Comparison of ENCODE assay signal across 24 cellular contexts in the genomic region with DNA sequence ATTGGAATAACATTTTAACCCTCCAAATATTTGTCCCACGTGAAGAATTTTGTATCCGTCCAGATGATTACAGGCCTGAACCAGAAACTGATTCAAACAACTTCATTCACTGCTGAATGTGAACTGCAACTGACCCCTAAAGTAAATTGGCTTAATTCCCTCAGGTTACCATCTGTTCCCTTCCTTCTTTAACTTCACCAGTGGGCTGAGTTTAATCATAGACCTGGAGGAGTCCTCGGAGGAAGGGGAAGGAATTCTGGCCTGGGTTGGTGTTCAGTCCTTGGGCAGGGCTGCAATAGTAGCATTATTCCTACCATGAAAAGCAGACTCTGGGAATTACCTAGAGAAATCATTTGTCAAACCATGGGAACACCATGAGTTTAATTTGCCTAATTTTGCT. TPM values are rescaled to one million over a fixed set of nuclear protein-coding genes. Genes with fewer than 3 reads are reported as not detected.
DNase-seq lines count a peak whose midpoint lies in the region; ATAC-seq, FAIRE-seq and TF ChIP-seq lines count a peak whose summit lies in the region.
"Had no signal": no experiment of that assay in that cellular context is flagged by ENCODE, and none has a peak within 500 bp of the region (broad histone marks: within the 10 kb centered on the region; RNA-seq: fewer than 3 reads in every experiment).

No MANE protein-coding gene starts in this region.

- no peak overlapping the region for H2BK5ac ChIP-seq in IMR-90 (ENCODE audit: low read depth, low read length, poor library complexity, severe bottlenecking)

- H3K36me3 Mint-ChIP-seq in naive thymus-derived CD8-positive, alpha-beta T cell: peaks cover 0 to 2% (median 2%) of the 10 kb centered on the region in 3 donors

- 0 out of 2 replicates have a peak overlapping the region, but pooled peaks have one; percentile 12 for H3K18ac ChIP-seq in IMR-90 (ENCODE audit: low read depth, low read length)

- WGBS in IMR-90 (ENCODE audit: extremely low coverage in 2 of 2, insufficient read length in 1 of 2), 2 experiments: no CpG with 5 or more reads among the region's 3 CpGs

- H3K4me2 ChIP-seq in IMR-90 (ENCODE audit: low read depth, low read length): no peak overlapping the region
- H3K4me2 ChIP-seq in keratinocyte (ENCODE audit: control insufficient read depth, extremely low read depth, insufficient read depth, low read depth, low read length): no peak overlapping the region
- H3K4me2 ChIP-seq: BLaER1 treated with 17β-estradiol and CSF1 and Interleukin-3, amounts not matched to agents 10 nM and 100 nM; SK-N-SH had no signal

- no peaks in the 10 kb centered on the region for H3K36me3 ChIP-seq in IMR-90 (ENCODE audit: control insufficient read depth, insufficient read depth, low read length)
- H3K36me3 ChIP-seq in keratinocyte (ENCODE audit: control insufficient read depth in 2 of 2, extremely low read depth in 1 of 2, insufficient read depth in 2 of 2, low read length in 2 of 2): no peaks in the 10 kb centered on the region
- H3K36me3 ChIP-seq: BLaER1 treated with 17β-estradiol and CSF1 and Interleukin-3, amounts not matched to agents 10 nM and 100 nM had no signal

- H2BK15ac ChIP-seq in IMR-90 (ENCODE audit: low read depth, low read length): peak overlapping the region; percentile 43; the same call in 1 of the 3 replicates

- H4K20me1 ChIP-seq in IMR-90 (ENCODE audit: insufficient read depth, low read length): no peaks in the 10 kb centered on the region
- H4K20me1 ChIP-seq in keratinocyte (ENCODE audit: control insufficient read depth, extremely low read depth, insufficient read depth, low read length): no peaks in the 10 kb centered on the region
- H4K20me1 ChIP-seq: BLaER1 treated with 17β-estradiol and CSF1 and Interleukin-3, amounts not matched to agents 10 nM and 100 nM had no signal

- 0 out of 2 replicates have a peak overlapping the region, but pooled peaks have one; percentile 25 for H3K14ac ChIP-seq in IMR-90 (replicated peaks; ENCODE audit: low read depth, low read length)

- FAIRE-seq in keratinocyte (lab: Jason Lieb, UNC): peak; percentile 17
- FAIRE-seq: A204.1, GM12892, HepG2, K562, RCC 7860 had no signal

- DNase-seq in IMR-90 (no peak), NCI-H69 (lab: John Stamatoyannopoulos, UW) (peak; percentile 91), keratinocyte (ENCODE audit: low read depth, low spot score) (no peak), NCI-H1105 (lab: John Stamatoyannopoulos, UW) (no peak), DMS114 treated with DMSO at 0.1 percent for 48 hours (lab: John Stamatoyannopoulos, UW; ENCODE audit: unreplicated experiment) (no peak)
- DNase-seq in naive thymus-derived CD8-positive, alpha-beta T cell: no peak
- DNase-seq: AML-193; CD4-positive, alpha-beta T cell; DMS153; DND-41; H7; Kasumi-1; NCI-H1092 treated with DMSO at 0.1 percent for 48 hours; NCI-H1436 treated with DMSO at 0.1 percent for 48 hours; NCI-H187 treated with DMSO at 0.1 percent for 48 hours; SK-N-SH; SW 1271 had no signal

- H2AFZ ChIP-seq in IMR-90 (replicated peaks; ENCODE audit: low read length, poor library complexity) (no peak overlapping the region), keratinocyte (ENCODE audit: control insufficient read depth, low read length) (no peak overlapping the region)

- H3K9me3 Mint-ChIP-seq in naive thymus-derived CD8-positive, alpha-beta T cell: peaks cover 0 to 2% (median 0%) of the 10 kb centered on the region in 9 donors
- H3K9me3 Mint-ChIP-seq: CD4-positive, alpha-beta T cell had no signal

- peak overlapping the region; percentile 25; the same call in 1 of the 2 replicates for H4K5ac ChIP-seq in IMR-90 (ENCODE audit: low read depth, low read length)

- H4K8ac ChIP-seq in IMR-90 (ENCODE audit: low read depth in 2 of 2, low read length in 2 of 2): peak overlapping the region in 1 of 2 experiments; percentile 26; a peak in 1 of 4 replicates

- ATAC-seq in IMR-90 (ENCODE audit: low read depth) (no peak), HG03432 (IDR thresholded peaks at IDR 0.05; ENCODE audit: unreplicated experiment) (no peak)
- no peak for ATAC-seq in naive thymus-derived CD8-positive, alpha-beta T cell
- ATAC-seq: HepG2, K562 had no signal

- H3K4me1 Mint-ChIP-seq in naive thymus-derived CD8-positive, alpha-beta T cell: peaks cover 0 to 10% (median 0%) of the 10 kb centered on the region in 4 donors

- no peaks in the 10 kb centered on the region for H3K27me3 ChIP-seq in IMR-90 (ENCODE audit: control insufficient read depth, insufficient read depth, low read length)
- peaks cover 10% of the 10 kb centered on the region for H3K27me3 ChIP-seq in keratinocyte (ENCODE audit: control insufficient read depth, extremely low read depth, insufficient read depth, low read length)
- H3K27me3 ChIP-seq: BLaER1 treated with 17β-estradiol and CSF1 and Interleukin-3, amounts not matched to agents 10 nM and 100 nM had no signal

- no peak overlapping the region for H3K27ac ChIP-seq in IMR-90 (ENCODE audit: insufficient read depth, low read length)
- H3K27ac ChIP-seq in keratinocyte (ENCODE audit: control insufficient read depth, insufficient read depth, low read length): no peak overlapping the region
- H3K27ac ChIP-seq: BLaER1 treated with 17β-estradiol and CSF1 and Interleukin-3, amounts not matched to agents 10 nM and 100 nM had no signal

- H2AK9ac ChIP-seq in IMR-90 (replicated peaks; ENCODE audit: low read depth, low read length, poor library complexity): no peak overlapping the region

- peaks cover 0 to 4% of the 10 kb centered on the region in 2 experiments; a peak in 2 of 4 replicates for H3K79me1 ChIP-seq in IMR-90 (ENCODE audit: low read depth in 1 of 2, low read length in 2 of 2)

- BruUV-seq in IMR-90 (replicated peaks; lab: Mats Ljungman, UMichigan): no TSS peak

- H3K56ac ChIP-seq in IMR-90 (ENCODE audit: extremely low read depth, insufficient read depth, low read length): no peak overlapping the region

- TF ChIP-seq CTCF in IMR-90 (conservative IDR thresholded peaks at IDR 0.05; ENCODE audit: low read depth, low read length) (no peak), keratinocyte (optimal IDR thresholded peaks at IDR 0.05 in 1 of 3, IDR thresholded peaks at IDR 0.05 in 1 of 3, conservative IDR thresholded peaks at IDR 0.05 in 1 of 3; ENCODE audit: extremely low read depth in 1 of 3, insufficient read depth in 2 of 3, low read length in 3 of 3) (no peak)

- no peak overlapping the region for H3K4me3 Mint-ChIP-seq in naive thymus-derived CD8-positive, alpha-beta T cell
- H3K4me3 Mint-ChIP-seq: CD4-positive, alpha-beta T cell had no signal

- in situ Hi-C loops in IMR-90 (cut with MboI; ENCODE audit: low sequenced_read_pairs): no loop called here

- peak overlapping the region; percentile 47; the same call in 1 of the 2 replicates for H2BK120ac ChIP-seq in IMR-90 (ENCODE audit: low read depth, low read length)

- peak overlapping the region; percentile 79; the same call in 1 of the 2 replicates for H2AK5ac ChIP-seq in IMR-90 (ENCODE audit: low read depth, low read length)

- dilution Hi-C loops in IMR-90 (cut with HindIII; ENCODE audit: low sequenced_read_pairs, unreplicated experiment) (no loop called here), keratinocyte (cut with MboI; ENCODE audit: extremely low pct_ligation_motif_present, low sequenced_read_pairs) (no loop called here)

- H3K9ac ChIP-seq in IMR-90 (ENCODE audit: low read depth, low read length) (no peak overlapping the region), keratinocyte (ENCODE audit: control insufficient read depth, extremely low read depth, insufficient read depth, low read length) (no peak overlapping the region)
- H3K9ac ChIP-seq: BLaER1 treated with 17β-estradiol and CSF1 and Interleukin-3, amounts not matched to agents 10 nM and 100 nM; SK-N-SH had no signal

- CTCF ChIA-PET in IMR-90 (lab: Yijun Ruan, JAX): no interaction called here

- H3K9me3 ChIP-seq in IMR-90 (ENCODE audit: control insufficient read depth, insufficient read depth, low read length): no peaks in the 10 kb centered on the region
- no peaks in the 10 kb centered on the region for H3K9me3 ChIP-seq in keratinocyte (ENCODE audit: control insufficient read depth, low read depth, low read length)
- H3K9me3 ChIP-seq: BLaER1 treated with 17β-estradiol and CSF1 and Interleukin-3, amounts not matched to agents 10 nM and 100 nM; SK-N-SH had no signal

- peaks cover 4% of the 10 kb centered on the region for H3K9me1 ChIP-seq in IMR-90 (ENCODE audit: insufficient read depth, low read length)
- H3K9me1 ChIP-seq in keratinocyte (ENCODE audit: control insufficient read depth, extremely low read depth, insufficient read depth, low read length): no peaks in the 10 kb centered on the region

- TF ChIP-seq POLR2A in IMR-90 (IDR thresholded peaks at IDR 0.05; ENCODE audit: low read depth, low read length): no peak

- H3K4me3 ChIP-seq in IMR-90 (ENCODE audit: insufficient read depth, low read depth, low read length) (no peak overlapping the region), keratinocyte (ENCODE audit: control insufficient read depth in 2 of 3, extremely low read depth in 1 of 3, insufficient read depth in 2 of 3, low read depth in 1 of 3, low read length in 3 of 3) (no peak overlapping the region)
- H3K4me3 ChIP-seq: BLaER1 treated with 17β-estradiol and CSF1 and Interleukin-3, amounts not matched to agents 10 nM and 100 nM; K562 had no signal

- H3K27me3 Mint-ChIP-seq in naive thymus-derived CD8-positive, alpha-beta T cell: peaks cover 11 to 26% (median 15%) of the 10 kb centered on the region in 5 donors

- POLR2A ChIA-PET in IMR-90 (lab: Charles Lee; ENCODE audit: unreplicated experiment): no interaction called here
- POLR2A ChIA-PET in naive thymus-derived CD8-positive, alpha-beta T cell (lab: Charles Lee): no interaction called here

- H3K4me1 ChIP-seq in IMR-90 (ENCODE audit: control insufficient read depth, insufficient read depth, low read length) (peaks cover 13% of the 10 kb centered on the region), keratinocyte (ENCODE audit: control insufficient read depth, extremely low read depth, insufficient read depth, low read length) (no peaks in the 10 kb centered on the region)

- no peak overlapping the region for H3K27ac Mint-ChIP-seq in naive thymus-derived CD8-positive, alpha-beta T cell
- H3K27ac Mint-ChIP-seq: CD4-positive, alpha-beta T cell had no signal

- H4K91ac ChIP-seq in IMR-90 (ENCODE audit: insufficient read depth, low read depth, low read length): peak overlapping the region; percentile 23; the same call in 1 of the 2 replicates

- TF ChIP-seq RAD21 in IMR-90 (IDR thresholded peaks at IDR 0.05; ENCODE audit: low read length): no peak

- peak overlapping the region; percentile 68; the same call in 1 of the 2 replicates for H3K23ac ChIP-seq in IMR-90 (ENCODE audit: low read depth, low read length)

- no peaks in the 10 kb centered on the region for H3K79me2 ChIP-seq in keratinocyte (ENCODE audit: control insufficient read depth, insufficient read depth, low read length)

- intact Hi-C loops in IMR-90 (cut with micrococcal nuclease): no loop called here

- H3K4ac ChIP-seq in IMR-90 (ENCODE audit: low read depth, low read length): no peak overlapping the region; the same call in 1 of the 2 replicates

- peak overlapping the region; percentile 49 for H2BK20ac ChIP-seq in IMR-90 (ENCODE audit: low read depth, low read length)

RNA-seq across cellular contexts. Expression of a gene that starts 12.3 kb away (rescaled TPM):
- 169 and 222 TPM in 2 replicates for total RNA-seq in IMR-90 (2012; rRNA removed)
- polyA plus RNA-seq in IMR-90 (2012; rRNA removed) (37.5 and 38.4 TPM in 2 replicates), keratinocyte (6.8 to 11.1 TPM (median 8.3 TPM) in 3 replicates)
- polyA plus RNA-seq in IMR-90 (2012; cell fraction: cytosol; rRNA removed): 11.7 and 18.8 TPM in 2 replicates
- 12.5 and 48.7 TPM in 2 replicates for polyA plus RNA-seq in IMR-90 (2012; cell fraction: nucleus; rRNA removed; ENCODE audit: low replicate concordance)
- polyA plus RNA-seq in keratinocyte (2011; ENCODE audit: low read depth): 7.2 TPM
- polyA plus RNA-seq in keratinocyte (2011; cell fraction: cytosol; rRNA removed): 4.8 and 9.1 TPM in 2 replicates
- polyA plus RNA-seq in keratinocyte (2011; cell fraction: nucleus; rRNA removed): 8.8 and 10.6 TPM in 2 replicates
- 5.8 and 7.5 TPM in 2 replicates for polyA plus RNA-seq in keratinocyte (2012; ENCODE audit: low replicate concordance)
- polyA minus RNA-seq in keratinocyte: 6.2 to 17.9 TPM (median 11.2 TPM) in 3 replicates
- polyA minus RNA-seq in keratinocyte (2011; cell fraction: cytosol; rRNA and poly(A)+ RNA removed): 7.3 TPM
- polyA minus RNA-seq in keratinocyte (2011; cell fraction: nucleus; rRNA and poly(A)+ RNA removed): 7.5 and 12.9 TPM in 2 replicates
- 10 to 100 TPM; 16.3 TPM for total RNA-seq in naive thymus-derived CD8-positive, alpha-beta T cell
- 1 to 10 TPM; 5.1 to 6.8 (median 5.5) TPM for polyA plus RNA-seq in naive thymus-derived CD8-positive, alpha-beta T cell
